11 cellular contexts compared by ENCODE assay signal in genomic region chr2:98548920-98549818, GRCh38. TPM values are rescaled to one million over a fixed set of nuclear protein-coding genes. Genes with fewer than 3 reads are reported as not detected.
DNase-seq lines count a peak whose midpoint lies in the region; ATAC-seq lines count a peak whose summit lies in the region.
"Had no signal": no experiment of that assay in that cellular context is flagged by ENCODE, and none has a peak within 500 bp of the region (broad histone marks: within the 10 kb centered on the region; RNA-seq: fewer than 3 reads in every experiment).

No MANE protein-coding gene starts in this region.

- no peaks in the 10 kb centered on the region for H3K27me3 Mint-ChIP-seq in activated CD4-positive, alpha-beta T cell treated with anti-CD3 and anti-CD28 coated beads, Interleukin-2, amount 10 ng/mL, durations not matched to agents 24 days and 14 days
- H3K27me3 Mint-ChIP-seq in stimulated activated memory B cell treated with anti-CD40 and anti-IgM and Interleukin-4, amounts not matched to agents 10 μg/mL and 1 μg/mL and 100 μg/mL, for 72 hours = no peaks in the 10 kb centered on the region
- H3K27me3 Mint-ChIP-seq in activated T-cell treated with anti-CD3 and anti-CD28 coated beads, Interleukin-2, amount 50 U/mL, for 72 hours (ENCODE audit: low read depth) = no peaks in the 10 kb centered on the region

- peak; percentile 65 for ATAC-seq in GM21619 (IDR thresholded peaks at IDR 0.05; ENCODE audit: unreplicated experiment)
- ATAC-seq in stimulated activated memory B cell treated with anti-CD40 and anti-IgM and Interleukin-4, amounts not matched to agents 10 μg/mL and 1 μg/mL and 100 μg/mL, for 72 hours = peak; percentile 82
- ATAC-seq in activated T-cell treated with anti-CD3 and anti-CD28 coated beads, Interleukin-2, amount 50 U/mL, for 72 hours (replicated peaks in 1 of 2) = no peak
- ATAC-seq: A549 had no signal

- no peaks in the 10 kb centered on the region for H3K9me3 Mint-ChIP-seq in activated CD4-positive, alpha-beta T cell treated with anti-CD3 and anti-CD28 coated beads, Interleukin-2, amount 10 ng/mL, durations not matched to agents 24 days and 14 days
- no peaks in the 10 kb centered on the region for H3K9me3 Mint-ChIP-seq in stimulated activated memory B cell treated with anti-CD40 and anti-IgM and Interleukin-4, amounts not matched to agents 10 μg/mL and 1 μg/mL and 100 μg/mL, for 72 hours
- no peaks in the 10 kb centered on the region for H3K9me3 Mint-ChIP-seq in activated T-cell treated with anti-CD3 and anti-CD28 coated beads, Interleukin-2, amount 50 U/mL, for 72 hours

- peak overlapping the region; percentile 73 for H3K27ac ChIP-seq in KOPT-K1 (ENCODE audit: low read depth, low read length, poor library complexity, severe bottlenecking)
- H3K27ac ChIP-seq: A549, WERI-Rb-1 had no signal

- intact Hi-C loops in activated CD4-positive, alpha-beta T cell treated with anti-CD3 and anti-CD28 coated beads, Interleukin-2, amount 10 ng/mL, durations not matched to agents 24 days and 14 days (cut with micrococcal nuclease) = no loop called here

- H3K36me3 Mint-ChIP-seq in activated CD4-positive, alpha-beta T cell treated with anti-CD3 and anti-CD28 coated beads, Interleukin-2, amount 10 ng/mL, durations not matched to agents 24 days and 14 days (ENCODE audit: low read depth) = peaks cover 77% of the 10 kb centered on the region
- peaks cover 53% of the 10 kb centered on the region for H3K36me3 Mint-ChIP-seq in stimulated activated memory B cell treated with anti-CD40 and anti-IgM and Interleukin-4, amounts not matched to agents 10 μg/mL and 1 μg/mL and 100 μg/mL, for 72 hours
- H3K36me3 Mint-ChIP-seq in activated T-cell treated with anti-CD3 and anti-CD28 coated beads, Interleukin-2, amount 50 U/mL, for 72 hours (ENCODE audit: insufficient read depth in 2 of 2) = peaks cover 11 to 25% of the 10 kb centered on the region in 2 donors

- no peaks in the 10 kb centered on the region for H3K9me3 ChIP-seq in KOPT-K1 (ENCODE audit: insufficient read depth, low read length, poor library complexity, severe bottlenecking)
- H3K9me3 ChIP-seq: A549 had no signal

- H3K36me3 ChIP-seq in KOPT-K1 (ENCODE audit: insufficient read depth, low read length) = peaks cover 73% of the 10 kb centered on the region

- no peak for DNase-seq in activated CD4-positive, alpha-beta T cell treated with anti-CD3 and anti-CD28 coated beads, Interleukin-2, amount 10 ng/mL, durations not matched to agents 24 days and 14 days
- DNase-seq in activated CD4-positive, alpha-beta T cell treated with anti-CD3 and anti-CD28 coated beads for 48 hours = no peak
- no peak for DNase-seq in stimulated activated CD4-positive, alpha-beta T cell treated with anti-CD3 and anti-CD28 coated beads, Interleukin-4, amount 100 ng/mL, for 24 hours
- DNase-seq in pons (ENCODE audit: low spot score) = no peak
- DNase-seq in activated T-cell treated with anti-CD3 and anti-CD28 coated beads, Interleukin-2, amount 50 U/mL, for 72 hours = no peak
- DNase-seq: H7, WERI-Rb-1 had no signal

- no peak overlapping the region for H3K4me3 Mint-ChIP-seq in activated CD4-positive, alpha-beta T cell treated with anti-CD3 and anti-CD28 coated beads, Interleukin-2, amount 10 ng/mL, durations not matched to agents 24 days and 14 days
- no peak overlapping the region for H3K4me3 Mint-ChIP-seq in stimulated activated memory B cell treated with anti-CD40 and anti-IgM and Interleukin-4, amounts not matched to agents 10 μg/mL and 1 μg/mL and 100 μg/mL, for 72 hours
- H3K4me3 Mint-ChIP-seq in activated T-cell treated with anti-CD3 and anti-CD28 coated beads, Interleukin-2, amount 50 U/mL, for 72 hours = no peak overlapping the region

- H3K4me1 Mint-ChIP-seq in activated CD4-positive, alpha-beta T cell treated with anti-CD3 and anti-CD28 coated beads, Interleukin-2, amount 10 ng/mL, durations not matched to agents 24 days and 14 days = peaks cover 62% of the 10 kb centered on the region
- H3K4me1 Mint-ChIP-seq in stimulated activated memory B cell treated with anti-CD40 and anti-IgM and Interleukin-4, amounts not matched to agents 10 μg/mL and 1 μg/mL and 100 μg/mL, for 72 hours = peaks cover 44% of the 10 kb centered on the region
- H3K4me1 Mint-ChIP-seq in activated T-cell treated with anti-CD3 and anti-CD28 coated beads, Interleukin-2, amount 50 U/mL, for 72 hours (ENCODE audit: low read depth) = peaks cover 78% of the 10 kb centered on the region

- H3K27ac Mint-ChIP-seq in activated CD4-positive, alpha-beta T cell treated with anti-CD3 and anti-CD28 coated beads, Interleukin-2, amount 10 ng/mL, durations not matched to agents 24 days and 14 days = peak overlapping the region; percentile 26
- H3K27ac Mint-ChIP-seq in stimulated activated memory B cell treated with anti-CD40 and anti-IgM and Interleukin-4, amounts not matched to agents 10 μg/mL and 1 μg/mL and 100 μg/mL, for 72 hours = peak overlapping the region; percentile 51
- no peak overlapping the region for H3K27ac Mint-ChIP-seq in activated T-cell treated with anti-CD3 and anti-CD28 coated beads, Interleukin-2, amount 50 U/mL, for 72 hours

RNA-seq across cellular contexts. Expression of gene COA5, which starts 59.1 kb away (rescaled TPM):
- 20.4 and 22.0 TPM in 2 replicates for total RNA-seq in activated CD4-positive, alpha-beta T cell treated with anti-CD3 and anti-CD28 coated beads, Interleukin-2, amount 10 ng/mL, durations not matched to agents 24 days and 14 days
- 10 to 100 TPM; 29.4 to 32.2 TPM for total RNA-seq in activated T-cell treated with anti-CD3 and anti-CD28 coated beads, Interleukin-2, amount 50 U/mL, for 72 hours

RNA-seq across cellular contexts. Expression of gene UNC50, which starts 59.2 kb away (rescaled TPM):
- 38.5 and 39.0 TPM in 2 replicates for total RNA-seq in activated CD4-positive, alpha-beta T cell treated with anti-CD3 and anti-CD28 coated beads, Interleukin-2, amount 10 ng/mL, durations not matched to agents 24 days and 14 days
- total RNA-seq in activated T-cell treated with anti-CD3 and anti-CD28 coated beads, Interleukin-2, amount 50 U/mL, for 72 hours = 10 to 100 TPM; 35.2 to 40.6 TPM

Comparison
In these comparisons a context has a peak if more than half of its experiments do, and no peak if none do; other contexts are left out.
1. ATAC-seq: peak in GM21619 (single experiment) and stimulated activated memory B cell treated with anti-CD40 and anti-IgM and Interleukin-4, amounts not matched to agents 10 μg/mL and 1 μg/mL and 100 μg/mL, for 72 hours (single experiment); none in activated T-cell treated with anti-CD3 and anti-CD28 coated beads, Interleukin-2, amount 50 U/mL, for 72 hours (0 of 2).